ENCODE assay signal across 10 cellular contexts in the genomic region with DNA sequence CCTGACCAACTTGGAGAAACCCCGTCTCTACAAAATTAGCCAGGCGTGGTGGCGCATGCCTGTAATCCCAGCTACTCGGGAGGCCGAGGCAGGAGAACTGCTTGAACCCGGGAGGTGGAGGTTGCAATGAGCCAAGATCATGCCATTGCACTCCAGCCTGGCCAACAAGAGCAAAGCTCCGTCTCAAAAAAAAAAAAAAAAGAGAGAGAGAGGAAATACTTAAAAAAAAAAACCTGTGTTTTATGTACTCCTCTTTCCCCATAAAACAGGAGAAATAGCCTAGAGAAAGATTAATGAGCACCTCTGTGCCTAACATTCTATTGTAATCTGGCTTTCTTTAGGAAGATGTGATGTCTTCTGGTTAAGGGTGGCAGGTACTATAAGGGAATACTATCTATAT. TPM values are rescaled to one million over a fixed set of nuclear protein-coding genes. Genes with fewer than 3 reads are reported as not detected.
DNase-seq lines count a peak whose midpoint lies in the region; ATAC-seq, FAIRE-seq and TF ChIP-seq lines count a peak whose summit lies in the region.
"Not testable (repeated sequence)": the region's sequence is repeated elsewhere in the genome, so short reads cannot be mapped to it uniquely, and the experiment has no call there.
"Had no signal": no experiment of that assay in that cellular context is flagged by ENCODE, and none has a peak within 500 bp of the region (broad histone marks: within the 10 kb centered on the region; RNA-seq: fewer than 3 reads in every experiment).

No MANE protein-coding gene starts in this region.

- not testable (repeated sequence) for H2AK5ac ChIP-seq in mesenchymal stem cell (ENCODE audit: low read length, severe bottlenecking); trophoblast cell (ENCODE audit: low read length)

- not testable (repeated sequence) for DNase-seq in Calu3; activated CD4-positive, alpha-beta T cell treated with anti-CD3 and anti-CD28 coated beads, Interleukin-2, amount 10 ng/mL, durations not matched to agents 24 days and 14 days; GM12878 (ENCODE audit: low read depth, low spot score); fibroblast of lung (ENCODE audit: low read depth in 2 of 2); mesenchymal stem cell; trophoblast cell; transverse colon

- not testable (repeated sequence) for H3K9me3 Mint-ChIP-seq in Calu3 (ENCODE audit: low read depth, unreplicated experiment); activated CD4-positive, alpha-beta T cell treated with anti-CD3 and anti-CD28 coated beads, Interleukin-2, amount 10 ng/mL, durations not matched to agents 24 days and 14 days

- CTCF ChIA-PET in Calu3 (lab: Charles Lee) = interaction anchor here (0.9 to 3.8 kb wide), 4 partner anchors 40 to 51 kb away, joined by 3 to 18 read pairs (median 4); no protein-coding TSS in a partner anchor
- CTCF ChIA-PET in GM12878 (lab: Yijun Ruan, JAX) = interaction anchor here (0.6 to 3.0 kb wide), 6 partner anchors 7 to 274 kb away, joined by 3 to 25 read pairs (median 8); a partner anchor contains a TSS

- not testable (repeated sequence) for TF ChIP-seq EP300 in GM12878 (IDR thresholded peaks at IDR 0.05; ENCODE audit: borderline replicate concordance in 1 of 2, control insufficient read depth in 1 of 2, low read depth in 2 of 2, low read length in 2 of 2); transverse colon (IDR thresholded peaks at IDR 0.05; ENCODE audit: low read depth)

- peaks cover 67% of the 10 kb centered on the region for H3K79me2 ChIP-seq in Loucy (ENCODE audit: insufficient read depth, low read length)
- H3K79me2 ChIP-seq in GM12878 (ENCODE audit: control insufficient read depth, insufficient read depth, low read length) = peaks cover 63% of the 10 kb centered on the region
- peaks cover 62% of the 10 kb centered on the region for H3K79me2 ChIP-seq in fibroblast of lung (ENCODE audit: control insufficient read depth, insufficient read depth, low read length)
- peaks cover 20% of the 10 kb centered on the region for H3K79me2 ChIP-seq in trophoblast cell (ENCODE audit: control insufficient read depth, insufficient read depth, low read length, poor library complexity)

- H4K8ac ChIP-seq in mesenchymal stem cell (ENCODE audit: low read length); trophoblast cell (ENCODE audit: low read depth, low read length): not testable (repeated sequence)

- H2AFZ ChIP-seq in Loucy (ENCODE audit: low read length); GM12878 (ENCODE audit: control insufficient read depth, low read depth, low read length); fibroblast of lung (ENCODE audit: low read length); mesenchymal stem cell (ENCODE audit: low read depth, low read length); trophoblast cell (ENCODE audit: insufficient read depth, low read length, poor library complexity): not testable (repeated sequence)

- BruUV-seq in Calu3 (replicated peaks; lab: Mats Ljungman, UMichigan); GM12878 (replicated peaks; lab: Mats Ljungman, UMichigan): not testable (repeated sequence)

- H2BK15ac ChIP-seq in mesenchymal stem cell (ENCODE audit: low read depth, poor library complexity, severe bottlenecking) = not testable (repeated sequence)

- H4K20me1 ChIP-seq in Loucy (ENCODE audit: insufficient read depth, low read length, poor library complexity, severe bottlenecking) = peaks cover 54% of the 10 kb centered on the region
- H4K20me1 ChIP-seq in GM12878 (ENCODE audit: control insufficient read depth, insufficient read depth); fibroblast of lung (ENCODE audit: control insufficient read depth, extremely low read depth, insufficient read depth, low read length): not testable (repeated sequence)

- H3K4me1 ChIP-seq in Loucy (ENCODE audit: insufficient read depth, low read length, poor library complexity, severe bottlenecking) = peaks cover 50% of the 10 kb centered on the region
- H3K4me1 ChIP-seq in GM12878 (ENCODE audit: control insufficient read depth, insufficient read depth, low read length); fibroblast of lung (ENCODE audit: control insufficient read depth, extremely low read depth, insufficient read depth, low read length); mesenchymal stem cell (ENCODE audit: control insufficient read depth, insufficient read depth, low read depth, low read length); trophoblast cell (ENCODE audit: control insufficient read depth in 1 of 2, insufficient read depth in 2 of 2, low read length in 2 of 2): not testable (repeated sequence)
- peaks cover 23 to 61% (median 38%) of the 10 kb centered on the region in 4 donors for H3K4me1 ChIP-seq in transverse colon

- ATAC-seq in GM12878 = not testable (repeated sequence)

- H3K9ac ChIP-seq in Loucy (ENCODE audit: low read depth, low read length, poor library complexity, severe bottlenecking) (peak overlapping the region; percentile 96), GM12878 (ENCODE audit: control insufficient read depth, insufficient read depth, low read length) (peak overlapping the region; percentile 10), mesenchymal stem cell (ENCODE audit: low read length) (peak overlapping the region; percentile 96)
- not testable (repeated sequence) for H3K9ac ChIP-seq in fibroblast of lung (ENCODE audit: insufficient read depth, low read length); trophoblast cell (ENCODE audit: low read length)

- not testable (repeated sequence) for TF ChIP-seq RAD21 in GM12878 (IDR thresholded peaks at IDR 0.05; ENCODE audit: insufficient read depth, low read depth, low read length)

- H2BK120ac ChIP-seq in mesenchymal stem cell (ENCODE audit: low read depth, low read length); trophoblast cell (ENCODE audit: insufficient read depth, low read length, poor library complexity): not testable (repeated sequence)

- in situ Hi-C loops in GM12878 (cut with MboI); transverse colon (cut with MboI; ENCODE audit: low pct_ligation_motif_present in 1 of 4, low pct_unique_long_range_greater_than_20kb in 1 of 4, low sequenced_read_pairs in 3 of 4): not testable (repeated sequence)

- intact Hi-C loops in Calu3 (cut with micrococcal nuclease; ENCODE audit: unreplicated experiment) (loop anchor here (2.0 kb wide), 1 partner anchor 42 kb away; no protein-coding TSS in a partner anchor), GM12878 (cut with micrococcal nuclease; ENCODE audit: unreplicated experiment) (loop anchor here (2.0 to 10.0 kb wide), 4 partner anchors 51 to 546 kb away; a partner anchor contains a TSS)
- intact Hi-C loops in activated CD4-positive, alpha-beta T cell treated with anti-CD3 and anti-CD28 coated beads, Interleukin-2, amount 10 ng/mL, durations not matched to agents 24 days and 14 days (cut with micrococcal nuclease) = loop anchor here (10.0 kb wide), 2 partner anchors 56 to 174 kb away; a partner anchor contains a TSS
- intact Hi-C loops in transverse colon (cut with DNase I; ENCODE audit: low total_unique reads) = not testable (repeated sequence)

- H3K4me2 ChIP-seq in Loucy (ENCODE audit: low read depth, low read length, poor library complexity, severe bottlenecking) (peak overlapping the region; percentile 99), GM12878 (ENCODE audit: control insufficient read depth, insufficient read depth) (peak overlapping the region; percentile 81), fibroblast of lung (ENCODE audit: extremely low read depth, insufficient read depth, low read length) (peak overlapping the region; percentile 91), mesenchymal stem cell (ENCODE audit: low read length, poor library complexity, severe bottlenecking) (peak overlapping the region; percentile 47)
- not testable (repeated sequence) for H3K4me2 ChIP-seq in trophoblast cell (ENCODE audit: low read length)

- H3K18ac ChIP-seq in mesenchymal stem cell (ENCODE audit: low read depth in 1 of 2, low read length in 2 of 2); trophoblast cell (ENCODE audit: low read length): not testable (repeated sequence)

- not testable (repeated sequence) for H4K91ac ChIP-seq in mesenchymal stem cell (ENCODE audit: low read length); trophoblast cell (ENCODE audit: low read depth, low read length)

- H3K4me3 Mint-ChIP-seq in Calu3 (ENCODE audit: low read depth, unreplicated experiment) = peak overlapping the region; percentile 82
- H3K4me3 Mint-ChIP-seq in activated CD4-positive, alpha-beta T cell treated with anti-CD3 and anti-CD28 coated beads, Interleukin-2, amount 10 ng/mL, durations not matched to agents 24 days and 14 days = peak overlapping the region; percentile 100

- H3K27me3 ChIP-seq in Loucy (ENCODE audit: insufficient read depth, low read length, poor library complexity, severe bottlenecking); GM12878 (replicated peaks in 1 of 2; ENCODE audit: control insufficient read depth in 2 of 2, insufficient read depth in 2 of 2, low read length in 1 of 2); fibroblast of lung (ENCODE audit: control insufficient read depth, insufficient read depth, low read length); mesenchymal stem cell (ENCODE audit: control insufficient read depth in 1 of 2, insufficient read depth in 1 of 2, low read length in 2 of 2); trophoblast cell (ENCODE audit: insufficient read depth, low read length); transverse colon: not testable (repeated sequence)

- SMC1A ChIA-PET in GM12878 (lab: Charles Lee; ENCODE audit: uncharacterized antibody, unreplicated experiment) = interaction anchor here (0.9 to 6.8 kb wide), 6 partner anchors 12 to 274 kb away, joined by 3 to 68 read pairs (median 12); no protein-coding TSS in a partner anchor

- H2BK5ac ChIP-seq in mesenchymal stem cell (ENCODE audit: low read depth, low read length, poor library complexity, severe bottlenecking); trophoblast cell (ENCODE audit: low read depth, low read length, poor library complexity): not testable (repeated sequence)

- H3K27ac ChIP-seq in GM12878 (ENCODE audit: control insufficient read depth, insufficient read depth); fibroblast of lung (ENCODE audit: insufficient read depth, low read length); mesenchymal stem cell (ENCODE audit: low read length, poor library complexity, severe bottlenecking); trophoblast cell (ENCODE audit: low read depth, low read length): not testable (repeated sequence)
- peak overlapping the region; percentile 94 to 99 (median 96) for H3K27ac ChIP-seq in transverse colon

- H4K12ac ChIP-seq in trophoblast cell (ENCODE audit: low read depth, low read length) = not testable (repeated sequence)

- FAIRE-seq in GM12878 (lab: Jason Lieb, UNC) = not testable (repeated sequence)

- 83% methylated on average over 6 of the region's 7 CpGs for WGBS in GM12878 (ENCODE audit: insufficient coverage, insufficient replicate concordance, low lambda C conversion rate, missing lambda C conversion rate)
- WGBS in mesenchymal stem cell = over 99% methylated on average over 6 of the region's 7 CpGs
- no CpG with 5 or more reads among the region's 7 CpGs for WGBS in trophoblast cell (ENCODE audit: extremely low coverage, insufficient coverage, insufficient read length)
- WGBS in transverse colon (ENCODE audit: low coverage in 1 of 2), 2 donors = 74% methylated on average over 7 of the region's 7 CpGs; no CpG with 5 or more reads in 1 of the 2 donors

- H3K27ac Mint-ChIP-seq in Calu3 (ENCODE audit: unreplicated experiment); activated CD4-positive, alpha-beta T cell treated with anti-CD3 and anti-CD28 coated beads, Interleukin-2, amount 10 ng/mL, durations not matched to agents 24 days and 14 days: not testable (repeated sequence)

- H3K4ac ChIP-seq in mesenchymal stem cell (ENCODE audit: low read depth in 1 of 2, low read length in 2 of 2) = not testable (repeated sequence)
- peak overlapping the region; percentile 93 for H3K4ac ChIP-seq in trophoblast cell (ENCODE audit: low read depth, low read length)

- H3K9me2 ChIP-seq in Loucy (replicated peaks; ENCODE audit: low read depth, low read length) = not testable (repeated sequence)

- RAD21 ChIA-PET in GM12878 (lab: Charles Lee; ENCODE audit: unreplicated experiment) = interaction anchor here (1.1 to 5.3 kb wide), 8 partner anchors 8 to 302 kb away, joined by 3 to 31 read pairs (median 10); a partner anchor contains a TSS

- H3K27me3 Mint-ChIP-seq in Calu3 (ENCODE audit: unreplicated experiment); activated CD4-positive, alpha-beta T cell treated with anti-CD3 and anti-CD28 coated beads, Interleukin-2, amount 10 ng/mL, durations not matched to agents 24 days and 14 days: not testable (repeated sequence)

- H3K79me1 ChIP-seq in mesenchymal stem cell (replicated peaks; ENCODE audit: low read length, poor library complexity, severe bottlenecking) = not testable (repeated sequence)
- peaks cover 15% of the 10 kb centered on the region for H3K79me1 ChIP-seq in trophoblast cell (ENCODE audit: low read length)

- peaks cover 50% of the 10 kb centered on the region for H3K36me3 Mint-ChIP-seq in Calu3 (ENCODE audit: insufficient read depth, unreplicated experiment)
- peaks cover 15% of the 10 kb centered on the region for H3K36me3 Mint-ChIP-seq in activated CD4-positive, alpha-beta T cell treated with anti-CD3 and anti-CD28 coated beads, Interleukin-2, amount 10 ng/mL, durations not matched to agents 24 days and 14 days (ENCODE audit: low read depth)

- H3K4me1 Mint-ChIP-seq in Calu3 (ENCODE audit: low read depth, unreplicated experiment) = peaks cover 22% of the 10 kb centered on the region
- H3K4me1 Mint-ChIP-seq in activated CD4-positive, alpha-beta T cell treated with anti-CD3 and anti-CD28 coated beads, Interleukin-2, amount 10 ng/mL, durations not matched to agents 24 days and 14 days = peaks cover 28% of the 10 kb centered on the region

- POLR2A ChIA-PET in GM12878 (lab: Charles Lee) = interaction anchor here (0.6 to 4.8 kb wide), 8 partner anchors 8 to 284 kb away, joined by 4 to 59 read pairs (median 10); no protein-coding TSS in a partner anchor

- not testable (repeated sequence) for H3K36me3 ChIP-seq in Loucy (ENCODE audit: insufficient read depth, low read length); GM12878 (ENCODE audit: control insufficient read depth in 2 of 2, insufficient read depth in 2 of 2, low read length in 1 of 2); fibroblast of lung (ENCODE audit: control insufficient read depth, insufficient read depth, low read length); mesenchymal stem cell (ENCODE audit: control insufficient read depth in 1 of 2, insufficient read depth in 2 of 2, low read depth in 1 of 2, low read length in 2 of 2); trophoblast cell (ENCODE audit: control insufficient read depth in 1 of 2, insufficient read depth in 2 of 2, low read length in 2 of 2); transverse colon

- H3K14ac ChIP-seq in mesenchymal stem cell (ENCODE audit: low read length in 2 of 2); trophoblast cell (ENCODE audit: low read length): not testable (repeated sequence)

- TF ChIP-seq CTCF in Calu3 (IDR thresholded peaks at IDR 0.05; ENCODE audit: unreplicated experiment); Loucy (conservative IDR thresholded peaks at IDR 0.05; ENCODE audit: low read length); GM12878 (IDR thresholded peaks at IDR 0.05 in 2 of 3, conservative IDR thresholded peaks at IDR 0.05 in 1 of 3; ENCODE audit: control insufficient read depth in 2 of 3, extremely low read depth in 1 of 3, insufficient read depth in 1 of 3, low read depth in 3 of 3, low read length in 3 of 3); fibroblast of lung (conservative IDR thresholded peaks at IDR 0.05 in 1 of 2, IDR thresholded peaks at IDR 0.05 in 1 of 2; ENCODE audit: low read depth in 1 of 2, low read length in 2 of 2); transverse colon (IDR thresholded peaks at IDR 0.05): not testable (repeated sequence)

- H3K9me3 ChIP-seq in Loucy (ENCODE audit: insufficient read depth, low read depth, low read length); GM12878 (replicated peaks; ENCODE audit: control insufficient read depth, insufficient read depth, low read length); fibroblast of lung (ENCODE audit: control insufficient read depth, insufficient read depth, low read depth, low read length); mesenchymal stem cell (ENCODE audit: control insufficient read depth, low read length); trophoblast cell (ENCODE audit: insufficient read depth, low read depth, low read length); transverse colon: not testable (repeated sequence)

- H3K23ac ChIP-seq in mesenchymal stem cell (ENCODE audit: low read length in 2 of 2); trophoblast cell (ENCODE audit: low read length): not testable (repeated sequence)

- not testable (repeated sequence) for TF ChIP-seq POLR2A in GM12878 (IDR thresholded peaks at IDR 0.05; ENCODE audit: low read depth, low read length); transverse colon (IDR thresholded peaks at IDR 0.05)

- not testable (repeated sequence) for H3F3A ChIP-seq in Loucy (ENCODE audit: low read depth)

- H3K4me3 ChIP-seq in Loucy (ENCODE audit: low read length, poor library complexity, severe bottlenecking) (peak overlapping the region; percentile 96), GM12878 (peak overlapping the region; percentile 85), fibroblast of lung (replicated peaks in 1 of 4; ENCODE audit: control extremely low read depth in 1 of 4, insufficient read depth in 1 of 4, low read depth in 3 of 4, low read length in 4 of 4) (peak overlapping the region in 3 of 4 experiments; percentile 72 to 96 (median 90)), mesenchymal stem cell (ENCODE audit: insufficient read depth in 1 of 2, low read depth in 1 of 2, low read length in 2 of 2) (peak overlapping the region in 1 of 2 experiments; percentile 96), transverse colon (peak overlapping the region in 2 of 4 donors; percentile 95 to 99)
- H3K4me3 ChIP-seq in trophoblast cell (ENCODE audit: low read depth, low read length) = not testable (repeated sequence)

- not testable (repeated sequence) for H2BK12ac ChIP-seq in mesenchymal stem cell (ENCODE audit: low read length in 2 of 2); trophoblast cell (ENCODE audit: low read length)

RNA-seq across cellular contexts. Expression of a gene that starts 1.9 kb away (rescaled TPM):
- total RNA-seq in Calu3 (2022) = 70.0 and 75.8 TPM in 2 replicates
- 51.8 and 57.6 TPM in 2 replicates for total RNA-seq in activated CD4-positive, alpha-beta T cell treated with anti-CD3 and anti-CD28 coated beads, Interleukin-2, amount 10 ng/mL, durations not matched to agents 24 days and 14 days
- total RNA-seq in GM12878 (2013; cell fraction: nucleolus; rRNA removed) = 157 and 185 TPM in 2 replicates
- 54.4 and 64.7 TPM in 2 replicates for total RNA-seq in GM12878 (2014; rRNA removed)
- 45.7 and 49.0 TPM in 2 replicates for total RNA-seq in GM12878 (2014; rRNA removed; fragmentation: Illumina TruSeq; extraction: Trizol)
- total RNA-seq in GM12878 (2021) = 43.2 and 48.5 TPM in 2 replicates
- polyA plus RNA-seq in GM12878 (2011; ENCODE audit: low read depth) = 23.2 TPM
- polyA plus RNA-seq in GM12878 (2011; rRNA removed) = 70.1 and 94.8 TPM in 2 replicates
- polyA plus RNA-seq in GM12878 (2011; cell fraction: cytosol; rRNA removed) = 33.0 and 40.1 TPM in 2 replicates
- polyA plus RNA-seq in GM12878 (2011; cell fraction: nucleus; rRNA removed) = 70.9 and 82.5 TPM in 2 replicates
- 32.3 and 38.2 TPM in 2 replicates for polyA plus RNA-seq in GM12878 (2012)
- 66.8 and 78.2 TPM in 2 replicates for polyA plus RNA-seq in GM12878 (2014; fragmentation: Illumina TruSeq; extraction: Trizol)
- 10 to 100 TPM; 15.8 to 22.3 TPM for polyA plus RNA-seq in GM12878 (2014; fragmentation: Nextera tagmentation; extraction: Ambion mirVana)
- 50.5 and 57.5 TPM in 2 replicates for polyA plus RNA-seq in GM12878 (2014; rRNA removed)
- polyA plus RNA-seq in GM12878 (2016; fragmentation: Nextera tagmentation; extraction: Ambion mirVana) = 10 to 100 TPM; 61.4 to 68.4 TPM
- 44.7 and 45.5 TPM in 2 replicates for polyA minus RNA-seq in GM12878 (2011; rRNA and poly(A)+ RNA removed)
- polyA minus RNA-seq in GM12878 (2011; cell fraction: cytosol; rRNA and poly(A)+ RNA removed) = 18.2 and 18.7 TPM in 2 replicates
- 35.0 and 39.2 TPM in 2 replicates for polyA minus RNA-seq in GM12878 (2011; cell fraction: nucleus; rRNA and poly(A)+ RNA removed)
- 66.8 and 82.2 TPM in 2 replicates for total RNA-seq in fibroblast of lung
- 64.0 and 74.3 TPM in 2 replicates for polyA plus RNA-seq in fibroblast of lung
- 47.9 and 58.2 TPM in 2 replicates for polyA plus RNA-seq in fibroblast of lung (2012)
- polyA minus RNA-seq in fibroblast of lung (ENCODE audit: low replicate concordance) = 33.3 and 40.0 TPM in 2 replicates
- 52.2 TPM for polyA plus RNA-seq in mesenchymal stem cell (2013, experiment 1 of 2)
- 52.9 TPM for polyA plus RNA-seq in mesenchymal stem cell (2013, experiment 2 of 2)
- 62.0 and 62.9 TPM in 2 replicates for polyA plus RNA-seq in trophoblast cell (2013)
- total RNA-seq in transverse colon = 100 to 1,000 TPM in 2 of 4 donors, 10 to 100 TPM in 2; 77.1 to 135 (median 105) TPM

RNA-seq across cellular contexts. Expression of a gene that starts 54.5 kb away (rescaled TPM):
- total RNA-seq in Calu3 (2022) (0.57 and 0.61 TPM in 2 replicates), GM12878 (2014; rRNA removed) (0.11 TPM in 1 of 2 replicates, not detected in the other), GM12878 (2014; rRNA removed; fragmentation: Illumina TruSeq; extraction: Trizol) (not detected in 2 replicates), GM12878 (2021) (not detected in 2 replicates), fibroblast of lung (0.17 and 0.26 TPM in 2 replicates), transverse colon (not detected)
- total RNA-seq in activated CD4-positive, alpha-beta T cell treated with anti-CD3 and anti-CD28 coated beads, Interleukin-2, amount 10 ng/mL, durations not matched to agents 24 days and 14 days = not detected in 2 replicates
- total RNA-seq in GM12878 (2013; cell fraction: nucleolus; rRNA removed) = 0.23 TPM in 1 of 2 replicates, not detected in the other
- polyA plus RNA-seq in GM12878 (2011; ENCODE audit: low read depth) = not detected
- polyA plus RNA-seq in GM12878 (2011; rRNA removed) (0.04 and 0.12 TPM in 2 replicates), GM12878 (2014; fragmentation: Illumina TruSeq; extraction: Trizol) (0.07 TPM in 1 of 2 replicates, not detected in the other), GM12878 (2014; fragmentation: Nextera tagmentation; extraction: Ambion mirVana) (under 1 TPM; 0.05 to 0.08 TPM), GM12878 (2014; rRNA removed) (0.04 TPM in 1 of 2 replicates, not detected in the other), GM12878 (2016; fragmentation: Nextera tagmentation; extraction: Ambion mirVana) (not detected), fibroblast of lung (0.09 and 0.18 TPM in 2 replicates)
- 0.10 and 0.12 TPM in 2 replicates for polyA plus RNA-seq in GM12878 (2011; cell fraction: cytosol; rRNA removed)
- 0.09 TPM in 1 of 2 replicates, not detected in the other for polyA plus RNA-seq in GM12878 (2011; cell fraction: nucleus; rRNA removed)
- 0.04 and 0.07 TPM in 2 replicates for polyA plus RNA-seq in GM12878 (2012)
- 0.21 and 0.29 TPM in 2 replicates for polyA minus RNA-seq in GM12878 (2011; rRNA and poly(A)+ RNA removed)
- not detected in 2 replicates for polyA minus RNA-seq in GM12878 (2011; cell fraction: cytosol; rRNA and poly(A)+ RNA removed)
- not detected in 2 replicates for polyA minus RNA-seq in GM12878 (2011; cell fraction: nucleus; rRNA and poly(A)+ RNA removed)
- 0.07 TPM in 1 of 2 replicates, not detected in the other for polyA plus RNA-seq in fibroblast of lung (2012)
- 0.12 TPM in 1 of 2 replicates, not detected in the other for polyA minus RNA-seq in fibroblast of lung (ENCODE audit: low replicate concordance)
- not detected for polyA plus RNA-seq in mesenchymal stem cell (2013, experiment 1 of 2)
- polyA plus RNA-seq in mesenchymal stem cell (2013, experiment 2 of 2) = not detected
- polyA plus RNA-seq in trophoblast cell (2013) = not detected in 2 replicates
- total RNA-seq: adrenal gland, left colon had no signal
